ENCODE assay signal across 8 cellular contexts in the genomic region with DNA sequence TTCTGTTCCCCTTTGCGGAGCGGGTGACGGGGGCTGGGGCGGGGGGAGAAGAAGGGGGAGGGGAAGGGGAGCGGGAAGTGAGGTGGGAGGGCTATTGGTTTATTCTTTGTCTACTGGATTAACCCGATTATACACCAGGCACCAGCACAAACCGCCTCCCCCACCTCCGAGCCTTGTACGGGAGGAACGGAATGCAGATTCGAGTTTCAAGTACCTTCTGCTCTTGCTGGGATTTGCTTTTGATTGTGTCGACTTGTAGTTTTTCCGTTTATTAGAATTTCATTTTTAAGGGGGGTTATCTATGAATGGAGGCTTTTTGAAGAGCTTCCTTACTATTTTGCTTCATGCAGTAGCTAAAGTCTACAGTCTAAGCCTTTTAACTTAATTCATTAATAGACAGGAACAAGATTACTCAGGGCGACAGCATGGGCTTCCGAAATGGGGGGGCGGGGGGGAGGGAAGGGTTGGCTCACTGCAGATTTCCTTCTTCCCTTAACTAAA. TPM values are rescaled to one million over a fixed set of nuclear protein-coding genes. Genes with fewer than 3 reads are reported as not detected.
DNase-seq lines count a peak whose midpoint lies in the region; ATAC-seq and TF ChIP-seq lines count a peak whose summit lies in the region.

No MANE protein-coding gene starts in this region.

- H3K27ac ChIP-seq in ectodermal cell (ENCODE audit: insufficient read depth, low read depth, low read length, poor library complexity, severe bottlenecking) = peak overlapping the region; percentile 98
- H3K27ac ChIP-seq in lung (ENCODE audit: low read depth in 1 of 2, low read length in 1 of 2) = peak overlapping the region; percentile 95 to 98
- peak overlapping the region; percentile 95 to 98 (median 96) for H3K27ac ChIP-seq in transverse colon
- no peak overlapping the region for H3K27ac ChIP-seq in OCI-LY7 (ENCODE audit: low read depth, low read length, poor library complexity, severe bottlenecking)

- ATAC-seq in stimulated activated naive CD8-positive, alpha-beta T cell treated with anti-CD3 and anti-CD28 coated beads, Interleukin-15, Interleukin-2, amounts not matched to agents 100 U/mL and 50 U/mL, for 24 hours = no peak
- ATAC-seq in stimulated activated naive CD8-positive, alpha-beta T cell treated with anti-CD3 and anti-CD28 coated beads, Interleukin-15, amount 100 ng/mL, for 72 hours = no peak
- ATAC-seq in lung (ENCODE audit: insufficient read depth, low FRiP score) (no peak), HG03097 (IDR thresholded peaks at IDR 0.05; ENCODE audit: low FRiP score, unreplicated experiment) (no peak)

- H3K4me2 ChIP-seq in OCI-LY7 (ENCODE audit: low read length) = no peak overlapping the region

- peaks cover 5% of the 10 kb centered on the region for H3K4me1 Mint-ChIP-seq in stimulated activated naive CD8-positive, alpha-beta T cell treated with anti-CD3 and anti-CD28 coated beads, Interleukin-15, amount 100 ng/mL, for 72 hours

- CTCF ChIA-PET in OCI-LY7 (lab: Charles Lee; ENCODE audit: unreplicated experiment) = no interaction called here

- peak; percentile 8 for DNase-seq in stimulated activated naive CD8-positive, alpha-beta T cell treated with anti-CD3 and anti-CD28 coated beads, Interleukin-15, Interleukin-2, amounts not matched to agents 100 U/mL and 50 U/mL, for 24 hours
- DNase-seq in stimulated activated naive CD8-positive, alpha-beta T cell treated with anti-CD3 and anti-CD28 coated beads, Interleukin-15, amount 100 ng/mL, for 72 hours = no peak
- DNase-seq in RKO (ENCODE audit: low spot score) = peak; percentile 82
- peak; percentile 71 for DNase-seq in lung (ENCODE audit: low spot score)
- peak; percentile 54 for DNase-seq in transverse colon
- DNase-seq in OCI-LY7 (ENCODE audit: low spot score) = no peak

- H3K36me3 ChIP-seq in ectodermal cell (ENCODE audit: control insufficient read depth, insufficient read depth, low read length) = peaks cover 8% of the 10 kb centered on the region
- peaks cover 0 to 7% of the 10 kb centered on the region in 2 donors for H3K36me3 ChIP-seq in lung (ENCODE audit: control insufficient read depth in 2 of 2, insufficient read depth in 2 of 2, low read length in 2 of 2)
- no peaks in the 10 kb centered on the region for H3K36me3 ChIP-seq in transverse colon
- H3K36me3 ChIP-seq in OCI-LY7 (ENCODE audit: insufficient read depth, low read length) = no peaks in the 10 kb centered on the region

- in situ Hi-C loops in transverse colon (cut with MboI; ENCODE audit: low pct_ligation_motif_present in 1 of 4, low pct_unique_long_range_greater_than_20kb in 1 of 4, low sequenced_read_pairs in 3 of 4) = loop anchor here in 1 of 4 donors (25.0 kb wide), 1 partner anchor 555 kb away; no protein-coding TSS in a partner anchor

- H3K79me2 ChIP-seq in OCI-LY7 (ENCODE audit: insufficient read depth, low read depth, low read length) = no peaks in the 10 kb centered on the region

- H3K9me3 Mint-ChIP-seq in stimulated activated naive CD8-positive, alpha-beta T cell treated with anti-CD3 and anti-CD28 coated beads, Interleukin-15, amount 100 ng/mL, for 72 hours = no peaks in the 10 kb centered on the region

- intact Hi-C loops in transverse colon (cut with DNase I; ENCODE audit: low total_unique reads) (no loop called here), OCI-LY7 (cut with micrococcal nuclease; ENCODE audit: unreplicated experiment) (no loop called here)

- POLR2A ChIA-PET in OCI-LY7 (lab: Charles Lee) = no interaction called here

- H3K4me1 ChIP-seq in ectodermal cell (ENCODE audit: control insufficient read depth, insufficient read depth, low read length) = peaks cover 10% of the 10 kb centered on the region
- peaks cover 0 to 8% of the 10 kb centered on the region in 2 donors for H3K4me1 ChIP-seq in lung (ENCODE audit: control insufficient read depth in 2 of 2, insufficient read depth in 2 of 2, low read length in 2 of 2)
- H3K4me1 ChIP-seq in transverse colon = peaks cover 0 to 14% (median 2%) of the 10 kb centered on the region in 4 donors
- no peaks in the 10 kb centered on the region for H3K4me1 ChIP-seq in OCI-LY7 (ENCODE audit: insufficient read depth, low read length, poor library complexity, severe bottlenecking)

- H3K27me3 ChIP-seq in ectodermal cell (ENCODE audit: control insufficient read depth, insufficient read depth, low read length, poor library complexity, severe bottlenecking) (peaks cover 34% of the 10 kb centered on the region), lung (ENCODE audit: control insufficient read depth, insufficient read depth) (no peaks in the 10 kb centered on the region), transverse colon (no peaks in the 10 kb centered on the region)

- TF ChIP-seq EP300 in transverse colon (IDR thresholded peaks at IDR 0.05; ENCODE audit: low read depth) = no peak

- TF ChIP-seq POLR2A in transverse colon (IDR thresholded peaks at IDR 0.05) = no peak

- no peak overlapping the region for H3K27ac Mint-ChIP-seq in stimulated activated naive CD8-positive, alpha-beta T cell treated with anti-CD3 and anti-CD28 coated beads, Interleukin-15, amount 100 ng/mL, for 72 hours

- H3K27me3 Mint-ChIP-seq in stimulated activated naive CD8-positive, alpha-beta T cell treated with anti-CD3 and anti-CD28 coated beads, Interleukin-15, amount 100 ng/mL, for 72 hours = peaks cover 51% of the 10 kb centered on the region

- WGBS in ectodermal cell, 2 experiments = 0 to 1% methylated on average over 5 to 11 of the region's 16 CpGs
- 0 to 1% methylated on average over 12 to 15 of the region's 16 CpGs for WGBS in lung, 2 donors
- 1 to 2% methylated on average over 11 to 16 of the region's 16 CpGs for WGBS in transverse colon (ENCODE audit: low coverage in 1 of 2), 2 donors

- TF ChIP-seq CTCF in lung (IDR thresholded peaks at IDR 0.05; ENCODE audit: control extremely low read depth, extremely low read depth) = no peak
- TF ChIP-seq CTCF in transverse colon (IDR thresholded peaks at IDR 0.05) = no peak
- TF ChIP-seq CTCF in OCI-LY7 (conservative IDR thresholded peaks at IDR 0.05; ENCODE audit: low read length) = no peak

- no TSS peak for BruUV-seq in OCI-LY7 (replicated peaks; lab: Mats Ljungman, UMichigan)

- H3K9me3 ChIP-seq in ectodermal cell (ENCODE audit: control insufficient read depth, low read length) (no peaks in the 10 kb centered on the region), lung (ENCODE audit: control insufficient read depth in 2 of 2, insufficient read depth in 1 of 2, low read length in 1 of 2) (no peaks in the 10 kb centered on the region), transverse colon (no peaks in the 10 kb centered on the region), OCI-LY7 (ENCODE audit: low read length) (no peaks in the 10 kb centered on the region)

- H3K9me2 ChIP-seq in OCI-LY7 (ENCODE audit: insufficient read depth, low read length) = no peaks in the 10 kb centered on the region

- H3K4me3 Mint-ChIP-seq in stimulated activated naive CD8-positive, alpha-beta T cell treated with anti-CD3 and anti-CD28 coated beads, Interleukin-15, amount 100 ng/mL, for 72 hours = peak overlapping the region in 1 of 2 donors; percentile 37

- H4K20me1 ChIP-seq in OCI-LY7 (ENCODE audit: insufficient read depth, low read length) = no peaks in the 10 kb centered on the region

- no peak overlapping the region for H2AFZ ChIP-seq in OCI-LY7 (ENCODE audit: low read length)

- H3K4me3 ChIP-seq in ectodermal cell (ENCODE audit: insufficient read depth, low read depth, low read length) (peak overlapping the region; percentile 78), lung (no peak overlapping the region), transverse colon (peak overlapping the region; percentile 41 to 94 (median 70)), OCI-LY7 (ENCODE audit: low read depth, low read length, poor library complexity, severe bottlenecking) (no peak overlapping the region)

RNA-seq across cellular contexts. Expression of a gene that starts 0.9 kb away (rescaled TPM):
- polyA plus RNA-seq in ectodermal cell (2013, experiment 1 of 4) = 16.8 TPM
- polyA plus RNA-seq in ectodermal cell (2013, experiment 2 of 4) = 12.6 TPM
- 13.1 TPM for polyA plus RNA-seq in ectodermal cell (2013, experiment 3 of 4)
- 11.1 TPM for polyA plus RNA-seq in ectodermal cell (2013, experiment 4 of 4)
- 10 to 100 TPM; 30.0 to 49.8 TPM for total RNA-seq in lung
- polyA plus RNA-seq in lung = 10 to 100 TPM; 27.1 to 30.1 TPM
- total RNA-seq in transverse colon = 10 to 100 TPM; 21.1 to 52.1 (median 36.6) TPM
- total RNA-seq in OCI-LY7 (2014; rRNA removed; shearing (Covaris generic)) = not detected in 2 replicates
- total RNA-seq in OCI-LY7 (2022) = not detected in 2 replicates

Comparison
In these comparisons a context has a peak if more than half of its experiments do, and no peak if none do; other contexts are left out.
1. DNase-seq: peak in stimulated activated naive CD8-positive, alpha-beta T cell treated with anti-CD3 and anti-CD28 coated beads, Interleukin-15, Interleukin-2, amounts not matched to agents 100 U/mL and 50 U/mL, for 24 hours (single experiment), RKO (single experiment), lung (single experiment) and transverse colon (single experiment); none in stimulated activated naive CD8-positive, alpha-beta T cell treated with anti-CD3 and anti-CD28 coated beads, Interleukin-15, amount 100 ng/mL, for 72 hours (0 of 2) and OCI-LY7 (single experiment).
2. H3K4me3 ChIP-seq: peak in ectodermal cell (single experiment) and transverse colon (4 of 4); none in lung (single experiment) and OCI-LY7 (single experiment).
3. RNA of a gene that starts 0.9 kb away (total RNA-seq): 21.1 to 52.1 TPM in transverse colon and 30.0 to 49.8 TPM in lung; not detected in OCI-LY7; every median in the first group is over 10 times any median in the second.